In the genomic region with DNA sequence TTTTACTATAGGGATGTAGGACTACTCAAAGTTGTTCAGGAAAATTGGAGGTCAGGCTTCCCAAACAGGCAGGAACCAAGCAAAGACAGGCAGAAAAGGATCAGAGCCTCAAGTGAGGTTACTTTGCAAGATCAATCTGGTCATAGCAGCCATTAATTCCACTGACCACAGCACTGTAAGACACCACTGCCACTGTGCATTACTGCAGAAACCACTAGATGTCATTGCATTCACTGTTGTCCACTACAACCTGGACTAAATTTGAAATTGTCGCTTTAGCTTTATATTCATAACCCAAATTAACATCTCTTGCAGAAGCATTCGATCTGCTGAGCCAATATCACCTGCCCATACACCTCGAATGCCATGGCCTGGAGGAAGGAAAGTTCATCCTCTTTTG, we compare ENCODE assay signal across 11 cellular contexts.
A peak's percentile ranks its signal among the peaks of the same experiment; 100 is the strongest.
DNase-seq lines count a peak whose midpoint lies in the region; ATAC-seq, FAIRE-seq and TF ChIP-seq lines count a peak whose summit lies in the region.
"Had no signal": no experiment of that assay in that cellular context is flagged by ENCODE, and none has a peak within 500 bp of the region (broad histone marks: within the 10 kb centered on the region; RNA-seq: fewer than 3 reads in every experiment).

No MANE protein-coding gene starts in this region.

- H4K8ac ChIP-seq in H1 (ENCODE audit: extremely low read depth, insufficient read depth, low read length): no peak overlapping the region

- H2BK5ac ChIP-seq in H1 (ENCODE audit: low read depth, low read length): no peak overlapping the region

- H3K4me2 ChIP-seq in H1 (ENCODE audit: insufficient read depth in 1 of 2, low read depth in 2 of 2, low read length in 2 of 2) (no peak overlapping the region), smooth muscle cell (no peak overlapping the region), GM23248 (ENCODE audit: unreplicated experiment) (no peak overlapping the region)

- H2AFZ ChIP-seq in H1 (ENCODE audit: low read length): no peak overlapping the region
- H2AFZ ChIP-seq in smooth muscle cell (ENCODE audit: low read depth): no peak overlapping the region
- no peak overlapping the region for H2AFZ ChIP-seq in GM23248

- H3K18ac ChIP-seq in H1 (ENCODE audit: extremely low read depth, low read length): no peak overlapping the region

- H3K9me2 ChIP-seq in GM23248 (ENCODE audit: insufficient read depth): no peaks in the 10 kb centered on the region

- H3K4me1 ChIP-seq in H1 (replicated peaks in 1 of 4; ENCODE audit: control insufficient read depth in 3 of 4, insufficient read depth in 4 of 4, low read length in 3 of 4) (peaks cover 0 to 4% (median 1%) of the 10 kb centered on the region in 4 experiments; a peak in 2 of 7 replicates), smooth muscle cell (ENCODE audit: low read depth) (peaks cover 3% of the 10 kb centered on the region), GM23248 (ENCODE audit: insufficient read depth) (no peaks in the 10 kb centered on the region)

- H3K9me3 Mint-ChIP-seq in activated CD4-positive, alpha-beta T cell treated with anti-CD3 and anti-CD28 coated beads, Interleukin-2, amount 10 ng/mL, durations not matched to agents 7 days and 5 days: no peaks in the 10 kb centered on the region
- H3K9me3 Mint-ChIP-seq in CD4-positive, alpha-beta T cell: no peaks in the 10 kb centered on the region
- H3K9me3 Mint-ChIP-seq: memory B cell had no signal

- no peak overlapping the region for H3K27ac Mint-ChIP-seq in activated CD4-positive, alpha-beta T cell treated with anti-CD3 and anti-CD28 coated beads, Interleukin-2, amount 10 ng/mL, durations not matched to agents 7 days and 5 days
- H3K27ac Mint-ChIP-seq in CD4-positive, alpha-beta T cell: no peak overlapping the region
- H3K27ac Mint-ChIP-seq: memory B cell, T-helper 17 cell had no signal

- H3K14ac ChIP-seq in H1 (ENCODE audit: insufficient read length): no peak overlapping the region

- no peak overlapping the region for H3K4ac ChIP-seq in H1 (replicated peaks; ENCODE audit: insufficient read length, low read depth, low read length)

- H3K27ac ChIP-seq in H1 (ENCODE audit: low read depth, low read length) (no peak overlapping the region), smooth muscle cell (ENCODE audit: low read depth) (no peak overlapping the region), GM23248 (no peak overlapping the region)
- no peak overlapping the region for H3K27ac ChIP-seq in CD4-positive, alpha-beta T cell (ENCODE audit: low read depth, low read length)
- H3K27ac ChIP-seq: thoracic aorta had no signal

- peak; percentile 38 to 52 for TF ChIP-seq RAD21 in H1 (IDR thresholded peaks at IDR 0.05 in 1 of 2, conservative IDR thresholded peaks at IDR 0.05 in 1 of 2; ENCODE audit: low read depth in 2 of 2, low read length in 2 of 2)

- DNase-seq in NCI-H526 (lab: John Stamatoyannopoulos, UW): peak; percentile 2 to 8
- no peak for DNase-seq in NCI-H526 treated with DMSO at 0.1 percent for 48 hours (lab: John Stamatoyannopoulos, UW)
- DNase-seq in NB4 (ENCODE audit: low read depth): peak; percentile 14
- no peak for DNase-seq in H1 (ENCODE audit: low read depth in 1 of 2, low spot score in 2 of 2)
- no peak for DNase-seq in smooth muscle cell (lab: John Stamatoyannopoulos, UW; ENCODE audit: unreplicated experiment)
- no peak for DNase-seq in GM23248
- no peak for DNase-seq in activated CD4-positive, alpha-beta T cell treated with anti-CD3 and anti-CD28 coated beads, Interleukin-2, amount 10 ng/mL, durations not matched to agents 7 days and 5 days
- DNase-seq in CD4-positive, alpha-beta T cell: no peak
- DNase-seq: T-helper 17 cell had no signal

- H3K23ac ChIP-seq in H1 (ENCODE audit: insufficient read length): no peak overlapping the region

- H3K9ac ChIP-seq in H1 (replicated peaks in 1 of 4; ENCODE audit: extremely low read depth in 1 of 4, low read depth in 3 of 4, low read length in 3 of 4) (no peak overlapping the region), smooth muscle cell (ENCODE audit: low read depth) (no peak overlapping the region), GM23248 (no peak overlapping the region)

- H2AK5ac ChIP-seq in H1 (ENCODE audit: low read depth, low read length): no peak overlapping the region

- no peak overlapping the region for H3K4me3 Mint-ChIP-seq in activated CD4-positive, alpha-beta T cell treated with anti-CD3 and anti-CD28 coated beads, Interleukin-2, amount 10 ng/mL, durations not matched to agents 7 days and 5 days
- H3K4me3 Mint-ChIP-seq in CD4-positive, alpha-beta T cell: no peak overlapping the region
- H3K4me3 Mint-ChIP-seq: memory B cell, T-helper 17 cell had no signal

- H4K5ac ChIP-seq in H1 (ENCODE audit: insufficient read length, low read depth, low read length): no peak overlapping the region

- no peaks in the 10 kb centered on the region for H3K36me3 Mint-ChIP-seq in activated CD4-positive, alpha-beta T cell treated with anti-CD3 and anti-CD28 coated beads, Interleukin-2, amount 10 ng/mL, durations not matched to agents 7 days and 5 days (ENCODE audit: low read depth)
- no peaks in the 10 kb centered on the region for H3K36me3 Mint-ChIP-seq in CD4-positive, alpha-beta T cell (ENCODE audit: low read depth)
- H3K36me3 Mint-ChIP-seq: memory B cell had no signal

- CTCF ChIA-PET in H1 (lab: Charles Lee; ENCODE audit: partially characterized antibody): interaction anchor here (0.7 to 3.3 kb wide), 6 partner anchors 11 to 306 kb away, joined by 3 to 12 read pairs (median 3); no protein-coding TSS in a partner anchor
- CTCF ChIA-PET in activated CD4-positive, alpha-beta T cell treated with anti-CD3 and anti-CD28 coated beads, Interleukin-2, amount 10 ng/mL, durations not matched to agents 7 days and 5 days (lab: Charles Lee): interaction anchor here (0.7 kb wide), 1 partner anchor 78 kb away, joined by 3 read pairs; no protein-coding TSS in a partner anchor
- CTCF ChIA-PET in CD4-positive, alpha-beta T cell (lab: Charles Lee): no interaction called here

- no peaks in the 10 kb centered on the region for H3K23me2 ChIP-seq in H1 (ENCODE audit: low read depth, low read length)

- no peaks in the 10 kb centered on the region for H3K79me1 ChIP-seq in H1 (ENCODE audit: low read depth, low read length)

- no peaks in the 10 kb centered on the region for H3K4me1 Mint-ChIP-seq in activated CD4-positive, alpha-beta T cell treated with anti-CD3 and anti-CD28 coated beads, Interleukin-2, amount 10 ng/mL, durations not matched to agents 7 days and 5 days
- H3K4me1 Mint-ChIP-seq in CD4-positive, alpha-beta T cell (ENCODE audit: low read depth): peaks cover 6% of the 10 kb centered on the region

- H3K36me3 ChIP-seq in H1 (ENCODE audit: control insufficient read depth in 2 of 4, insufficient read depth in 4 of 4, low read length in 3 of 4) (no peaks in the 10 kb centered on the region), smooth muscle cell (ENCODE audit: low read depth) (no peaks in the 10 kb centered on the region), GM23248 (ENCODE audit: low read depth) (no peaks in the 10 kb centered on the region)
- H3K36me3 ChIP-seq: thoracic aorta had no signal

- in situ Hi-C loops in GM23248 (cut with MboI): no loop called here

- no peak overlapping the region for H4K91ac ChIP-seq in H1 (replicated peaks; ENCODE audit: insufficient read length, low read length)

- peak; percentile 7 for TF ChIP-seq CTCF in NB4 (IDR thresholded peaks at IDR 0.05; ENCODE audit: low read depth, low read length)
- TF ChIP-seq CTCF in H1 (IDR thresholded peaks at IDR 0.05; ENCODE audit: control extremely low read depth in 1 of 3, insufficient read depth in 1 of 3, low read depth in 1 of 3, low read length in 3 of 3): peak in 1 of 3 experiments; percentile 49; a peak in 1 of 4 replicates
- peak; percentile 18 for TF ChIP-seq CTCF in smooth muscle cell (IDR thresholded peaks at IDR 0.05; ENCODE audit: borderline replicate concordance, insufficient read depth, poor library complexity, severe bottlenecking)
- TF ChIP-seq CTCF in CD4-positive, alpha-beta T cell (IDR thresholded peaks at IDR 0.05): no peak

- WGBS in H1 (ENCODE audit: extremely low coverage in 1 of 2, insufficient coverage in 1 of 2, insufficient read length in 1 of 2, insufficient replicate concordance in 2 of 2, low coverage in 1 of 2, low lambda C conversion rate in 2 of 2, missing lambda C conversion rate in 1 of 2), 2 experiments: 90% methylated on average over 3 of the region's 3 CpGs; no CpG with 5 or more reads in 1 of the 2 experiments
- 75% methylated on average over 3 of the region's 3 CpGs for WGBS in smooth muscle cell (ENCODE audit: low lambda C conversion rate)
- 3 to 4% methylated on average over 3 of the region's 3 CpGs for WGBS in GM23248 (ENCODE audit: low coverage in 1 of 2, low lambda C conversion rate in 2 of 2, missing lambda C conversion rate in 2 of 2), 2 experiments

- no peak overlapping the region for H3K56ac ChIP-seq in H1 (replicated peaks; ENCODE audit: insufficient read length, low read depth, low read length)

- no peak for ATAC-seq in CD4-positive, alpha-beta T cell (ENCODE audit: poor library complexity)
- ATAC-seq: T-helper 17 cell had no signal

- POLR2A ChIA-PET in H1 (lab: Charles Lee; ENCODE audit: partially characterized antibody): no interaction called here
- POLR2A ChIA-PET in activated CD4-positive, alpha-beta T cell treated with anti-CD3 and anti-CD28 coated beads, Interleukin-2, amount 10 ng/mL, durations not matched to agents 7 days and 5 days (lab: Charles Lee): no interaction called here
- POLR2A ChIA-PET in CD4-positive, alpha-beta T cell (lab: Charles Lee): no interaction called here

- no peak overlapping the region for H2BK20ac ChIP-seq in H1 (ENCODE audit: low read length)

- H3K4me3 ChIP-seq in NB4 (ENCODE audit: low read depth, low read length) (no peak overlapping the region), H1 (ENCODE audit: extremely low read depth in 1 of 4, insufficient read depth in 2 of 4, low read depth in 3 of 4, low read length in 4 of 4) (no peak overlapping the region), smooth muscle cell (no peak overlapping the region), GM23248 (no peak overlapping the region)
- H3K4me3 ChIP-seq: thoracic aorta had no signal

- no peak overlapping the region for H2BK15ac ChIP-seq in H1 (ENCODE audit: low read length)

- intact Hi-C loops in CD4-positive, alpha-beta T cell (cut with DNase I, micrococcal nuclease): no loop called here

- TF ChIP-seq EP300 in H1 (IDR thresholded peaks at IDR 0.05; ENCODE audit: borderline replicate concordance in 1 of 2, low read depth in 2 of 2, low read length in 2 of 2): no peak

- H3K79me2 ChIP-seq in H1 (ENCODE audit: control insufficient read depth in 1 of 2, insufficient read depth in 2 of 2, low read length in 2 of 2): no peaks in the 10 kb centered on the region
- no peaks in the 10 kb centered on the region for H3K79me2 ChIP-seq in smooth muscle cell (ENCODE audit: low read depth)
- H3K79me2 ChIP-seq in GM23248 (ENCODE audit: insufficient read depth): no peaks in the 10 kb centered on the region

- H3K27me3 ChIP-seq in H1 (replicated peaks in 1 of 4; ENCODE audit: control insufficient read depth in 3 of 4, extremely low read depth in 1 of 4, insufficient read depth in 3 of 4, low read length in 3 of 4): no peaks in the 10 kb centered on the region
- no peaks in the 10 kb centered on the region for H3K27me3 ChIP-seq in smooth muscle cell (ENCODE audit: low read depth)
- no peaks in the 10 kb centered on the region for H3K27me3 ChIP-seq in GM23248 (replicated peaks; ENCODE audit: insufficient read depth)
- H3K27me3 ChIP-seq in CD4-positive, alpha-beta T cell (ENCODE audit: control insufficient read depth, insufficient read depth, low read length): no peaks in the 10 kb centered on the region

- H3F3A ChIP-seq in smooth muscle cell (ENCODE audit: low read depth) (no peaks in the 10 kb centered on the region), GM23248 (ENCODE audit: insufficient read depth) (no peaks in the 10 kb centered on the region)

- no peaks in the 10 kb centered on the region for H4K20me1 ChIP-seq in H1 (replicated peaks in 1 of 2; ENCODE audit: control insufficient read depth in 1 of 2, insufficient read depth in 2 of 2, low read length in 2 of 2)
- H4K20me1 ChIP-seq in smooth muscle cell (ENCODE audit: low read depth): no peaks in the 10 kb centered on the region
- H4K20me1 ChIP-seq in GM23248 (ENCODE audit: insufficient read depth): no peaks in the 10 kb centered on the region

- H3K9me3 ChIP-seq in H1 (ENCODE audit: insufficient read depth in 2 of 2, low read depth in 1 of 2, low read length in 1 of 2) (no peaks in the 10 kb centered on the region), smooth muscle cell (replicated peaks; ENCODE audit: low read depth) (no peaks in the 10 kb centered on the region), GM23248 (ENCODE audit: low read depth) (no peaks in the 10 kb centered on the region)
- H3K9me3 ChIP-seq in CD4-positive, alpha-beta T cell (ENCODE audit: control insufficient read depth, low read length): no peaks in the 10 kb centered on the region
- H3K9me3 ChIP-seq: thoracic aorta had no signal

- no peak overlapping the region for H2BK12ac ChIP-seq in H1 (ENCODE audit: low read depth, low read length)

- no peak overlapping the region for H2BK120ac ChIP-seq in H1 (replicated peaks; ENCODE audit: low read depth, low read length)

- no peak for FAIRE-seq in H1 (lab: Jason Lieb, UNC)

- peaks cover 8% of the 10 kb centered on the region for H3K27me3 Mint-ChIP-seq in activated CD4-positive, alpha-beta T cell treated with anti-CD3 and anti-CD28 coated beads, Interleukin-2, amount 10 ng/mL, durations not matched to agents 7 days and 5 days
- H3K27me3 Mint-ChIP-seq in CD4-positive, alpha-beta T cell: peaks cover 5% of the 10 kb centered on the region

- TF ChIP-seq POLR2A in NB4 (IDR thresholded peaks at IDR 0.05; ENCODE audit: extremely low read depth, insufficient read length) (no peak), H1 (IDR thresholded peaks at IDR 0.05; ENCODE audit: control extremely low read depth in 1 of 2, low read depth in 2 of 2, low read length in 2 of 2) (no peak)

Comparison
In these comparisons a context has a peak if more than half of its experiments do, and no peak if none do; other contexts are left out.
1. DNase-seq: peak in NCI-H526 (2 of 2) and NB4 (single experiment); none in NCI-H526 treated with DMSO at 0.1 percent for 48 hours (single experiment), H1 (0 of 2), smooth muscle cell (single experiment), GM23248 (single experiment), activated CD4-positive, alpha-beta T cell treated with anti-CD3 and anti-CD28 coated beads, Interleukin-2, amount 10 ng/mL, durations not matched to agents 7 days and 5 days (single experiment) and CD4-positive, alpha-beta T cell (0 of 10).